Comparison of ENCODE assay signal across 1 cellular context in the genomic region with DNA sequence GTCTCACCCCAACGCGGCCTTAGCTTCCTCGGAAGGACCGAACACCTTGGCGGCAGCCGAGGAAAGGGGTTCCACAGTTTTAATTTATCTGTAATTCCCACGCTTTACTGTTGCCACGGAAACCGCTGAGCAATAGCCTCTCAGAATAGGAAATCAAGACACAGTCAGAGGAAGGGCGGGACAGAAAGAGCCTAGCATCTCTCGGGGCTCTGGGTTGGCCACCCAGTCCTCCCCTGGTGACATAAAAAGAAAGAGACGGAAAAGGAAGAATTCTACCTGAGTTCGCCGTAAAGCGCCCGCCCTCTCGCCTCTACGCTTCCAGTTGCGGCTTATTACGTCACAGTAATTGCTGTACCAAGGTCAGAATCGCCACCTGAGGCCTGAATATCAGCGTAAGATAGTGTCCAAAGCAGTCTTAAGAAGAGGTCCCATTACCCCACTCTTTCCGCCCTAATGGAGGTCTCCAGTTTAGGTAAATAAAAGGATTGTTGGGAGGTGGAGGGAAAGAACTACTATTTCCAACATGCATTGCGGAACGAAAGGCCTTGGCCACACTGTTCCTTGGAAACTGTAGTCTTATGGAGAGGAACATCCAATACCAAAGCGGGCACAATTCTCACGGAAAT.
TF ChIP-seq lines count a peak whose summit lies in the region.

No MANE protein-coding gene starts in this region.

TF ChIP-seq in HepG2, 621 proteins besides CTCF, POLR2A, EP300 and RAD21 (continued from another document and continues in another):
- TF ChIP-seq ZNF337 (CRISPR knock-in tag; IDR thresholded peaks at IDR 0.05; ENCODE audit: borderline replicate concordance, low read depth): 0 out of 2 replicates have a peak, but pooled peaks have one; percentile 37
- no peak; the same call in 1 of the 2 replicates for TF ChIP-seq ZNF556 (CRISPR knock-in tag; IDR thresholded peaks at IDR 0.05; ENCODE audit: borderline replicate concordance)
- TF ChIP-seq, protein P1, sequence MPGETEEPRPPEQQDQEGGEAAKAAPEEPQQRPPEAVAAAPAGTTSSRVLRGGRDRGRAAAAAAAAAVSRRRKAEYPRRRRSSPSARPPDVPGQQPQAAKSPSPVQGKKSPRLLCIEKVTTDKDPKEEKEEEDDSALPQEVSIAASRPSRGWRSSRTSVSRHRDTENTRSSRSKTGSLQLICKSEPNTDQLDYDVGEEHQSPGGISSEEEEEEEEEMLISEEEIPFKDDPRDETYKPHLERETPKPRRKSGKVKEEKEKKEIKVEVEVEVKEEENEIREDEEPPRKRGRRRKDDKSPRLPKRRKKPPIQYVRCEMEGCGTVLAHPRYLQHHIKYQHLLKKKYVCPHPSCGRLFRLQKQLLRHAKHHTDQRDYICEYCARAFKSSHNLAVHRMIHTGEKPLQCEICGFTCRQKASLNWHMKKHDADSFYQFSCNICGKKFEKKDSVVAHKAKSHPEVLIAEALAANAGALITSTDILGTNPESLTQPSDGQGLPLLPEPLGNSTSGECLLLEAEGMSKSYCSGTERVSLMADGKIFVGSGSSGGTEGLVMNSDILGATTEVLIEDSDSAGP (CRISPR knock-in tag; IDR thresholded peaks at IDR 0.05; ENCODE audit: borderline replicate concordance): no peak
- TF ChIP-seq RARG (CRISPR knock-in tag; IDR thresholded peaks at IDR 0.05; ENCODE audit: low read depth): no peak
- TF ChIP-seq, protein P2, sequence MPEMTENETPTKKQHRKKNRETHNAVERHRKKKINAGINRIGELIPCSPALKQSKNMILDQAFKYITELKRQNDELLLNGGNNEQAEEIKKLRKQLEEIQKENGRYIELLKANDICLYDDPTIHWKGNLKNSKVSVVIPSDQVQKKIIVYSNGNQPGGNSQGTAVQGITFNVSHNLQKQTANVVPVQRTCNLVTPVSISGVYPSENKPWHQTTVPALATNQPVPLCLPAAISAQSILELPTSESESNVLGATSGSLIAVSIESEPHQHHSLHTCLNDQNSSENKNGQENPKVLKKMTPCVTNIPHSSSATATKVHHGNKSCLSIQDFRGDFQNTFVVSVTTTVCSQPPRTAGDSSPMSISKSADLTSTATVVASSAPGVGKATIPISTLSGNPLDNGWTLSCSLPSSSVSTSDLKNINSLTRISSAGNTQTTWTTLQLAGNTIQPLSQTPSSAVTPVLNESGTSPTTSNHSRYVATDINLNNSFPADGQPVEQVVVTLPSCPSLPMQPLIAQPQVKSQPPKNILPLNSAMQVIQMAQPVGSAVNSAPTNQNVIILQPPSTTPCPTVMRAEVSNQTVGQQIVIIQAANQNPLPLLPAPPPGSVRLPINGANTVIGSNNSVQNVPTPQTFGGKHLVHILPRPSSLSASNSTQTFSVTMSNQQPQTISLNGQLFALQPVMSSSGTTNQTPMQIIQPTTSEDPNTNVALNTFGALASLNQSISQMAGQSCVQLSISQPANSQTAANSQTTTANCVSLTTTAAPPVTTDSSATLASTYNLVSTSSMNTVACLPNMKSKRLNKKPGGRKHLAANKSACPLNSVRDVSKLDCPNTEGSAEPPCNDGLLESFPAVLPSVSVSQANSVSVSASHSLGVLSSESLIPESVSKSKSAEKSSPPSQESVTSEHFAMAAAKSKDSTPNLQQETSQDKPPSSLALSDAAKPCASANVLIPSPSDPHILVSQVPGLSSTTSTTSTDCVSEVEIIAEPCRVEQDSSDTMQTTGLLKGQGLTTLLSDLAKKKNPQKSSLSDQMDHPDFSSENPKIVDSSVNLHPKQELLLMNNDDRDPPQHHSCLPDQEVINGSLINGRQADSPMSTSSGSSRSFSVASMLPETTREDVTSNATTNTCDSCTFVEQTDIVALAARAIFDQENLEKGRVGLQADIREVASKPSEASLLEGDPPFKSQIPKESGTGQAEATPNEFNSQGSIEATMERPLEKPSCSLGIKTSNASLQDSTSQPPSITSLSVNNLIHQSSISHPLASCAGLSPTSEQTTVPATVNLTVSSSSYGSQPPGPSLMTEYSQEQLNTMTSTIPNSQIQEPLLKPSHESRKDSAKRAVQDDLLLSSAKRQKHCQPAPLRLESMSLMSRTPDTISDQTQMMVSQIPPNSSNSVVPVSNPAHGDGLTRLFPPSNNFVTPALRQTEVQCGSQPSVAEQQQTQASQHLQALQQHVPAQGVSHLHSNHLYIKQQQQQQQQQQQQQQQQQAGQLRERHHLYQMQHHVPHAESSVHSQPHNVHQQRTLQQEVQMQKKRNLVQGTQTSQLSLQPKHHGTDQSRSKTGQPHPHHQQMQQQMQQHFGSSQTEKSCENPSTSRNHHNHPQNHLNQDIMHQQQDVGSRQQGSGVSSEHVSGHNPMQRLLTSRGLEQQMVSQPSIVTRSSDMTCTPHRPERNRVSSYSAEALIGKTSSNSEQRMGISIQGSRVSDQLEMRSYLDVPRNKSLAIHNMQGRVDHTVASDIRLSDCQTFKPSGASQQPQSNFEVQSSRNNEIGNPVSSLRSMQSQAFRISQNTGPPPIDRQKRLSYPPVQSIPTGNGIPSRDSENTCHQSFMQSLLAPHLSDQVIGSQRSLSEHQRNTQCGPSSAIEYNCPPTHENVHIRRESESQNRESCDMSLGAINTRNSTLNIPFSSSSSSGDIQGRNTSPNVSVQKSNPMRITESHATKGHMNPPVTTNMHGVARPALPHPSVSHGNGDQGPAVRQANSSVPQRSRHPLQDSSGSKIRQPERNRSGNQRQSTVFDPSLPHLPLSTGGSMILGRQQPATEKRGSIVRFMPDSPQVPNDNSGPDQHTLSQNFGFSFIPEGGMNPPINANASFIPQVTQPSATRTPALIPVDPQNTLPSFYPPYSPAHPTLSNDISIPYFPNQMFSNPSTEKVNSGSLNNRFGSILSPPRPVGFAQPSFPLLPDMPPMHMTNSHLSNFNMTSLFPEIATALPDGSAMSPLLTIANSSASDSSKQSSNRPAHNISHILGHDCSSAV (CRISPR knock-in tag; IDR thresholded peaks at IDR 0.05; ENCODE audit: borderline replicate concordance): no peak
- TF ChIP-seq, protein P3, sequence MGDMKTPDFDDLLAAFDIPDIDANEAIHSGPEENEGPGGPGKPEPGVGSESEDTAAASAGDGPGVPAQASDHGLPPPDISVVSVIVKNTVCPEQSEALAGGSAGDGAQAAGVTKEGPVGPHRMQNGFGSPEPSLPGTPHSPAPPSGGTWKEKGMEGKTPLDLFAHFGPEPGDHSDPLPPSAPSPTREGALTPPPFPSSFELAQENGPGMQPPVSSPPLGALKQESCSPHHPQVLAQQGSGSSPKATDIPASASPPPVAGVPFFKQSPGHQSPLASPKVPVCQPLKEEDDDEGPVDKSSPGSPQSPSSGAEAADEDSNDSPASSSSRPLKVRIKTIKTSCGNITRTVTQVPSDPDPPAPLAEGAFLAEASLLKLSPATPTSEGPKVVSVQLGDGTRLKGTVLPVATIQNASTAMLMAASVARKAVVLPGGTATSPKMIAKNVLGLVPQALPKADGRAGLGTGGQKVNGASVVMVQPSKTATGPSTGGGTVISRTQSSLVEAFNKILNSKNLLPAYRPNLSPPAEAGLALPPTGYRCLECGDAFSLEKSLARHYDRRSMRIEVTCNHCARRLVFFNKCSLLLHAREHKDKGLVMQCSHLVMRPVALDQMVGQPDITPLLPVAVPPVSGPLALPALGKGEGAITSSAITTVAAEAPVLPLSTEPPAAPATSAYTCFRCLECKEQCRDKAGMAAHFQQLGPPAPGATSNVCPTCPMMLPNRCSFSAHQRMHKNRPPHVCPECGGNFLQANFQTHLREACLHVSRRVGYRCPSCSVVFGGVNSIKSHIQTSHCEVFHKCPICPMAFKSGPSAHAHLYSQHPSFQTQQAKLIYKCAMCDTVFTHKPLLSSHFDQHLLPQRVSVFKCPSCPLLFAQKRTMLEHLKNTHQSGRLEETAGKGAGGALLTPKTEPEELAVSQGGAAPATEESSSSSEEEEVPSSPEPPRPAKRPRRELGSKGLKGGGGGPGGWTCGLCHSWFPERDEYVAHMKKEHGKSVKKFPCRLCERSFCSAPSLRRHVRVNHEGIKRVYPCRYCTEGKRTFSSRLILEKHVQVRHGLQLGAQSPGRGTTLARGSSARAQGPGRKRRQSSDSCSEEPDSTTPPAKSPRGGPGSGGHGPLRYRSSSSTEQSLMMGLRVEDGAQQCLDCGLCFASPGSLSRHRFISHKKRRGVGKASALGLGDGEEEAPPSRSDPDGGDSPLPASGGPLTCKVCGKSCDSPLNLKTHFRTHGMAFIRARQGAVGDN (CRISPR knock-in tag; IDR thresholded peaks at IDR 0.05): no peak
- 0 out of 2 replicates have a peak, but pooled peaks have one; percentile 44 for TF ChIP-seq ZNF329 (CRISPR knock-in tag; IDR thresholded peaks at IDR 0.05; ENCODE audit: low read depth)
- peak; percentile 46; the same call in 1 of the 2 replicates for TF ChIP-seq ZSCAN12 (CRISPR knock-in tag; IDR thresholded peaks at IDR 0.05)
- TF ChIP-seq, protein P4, sequence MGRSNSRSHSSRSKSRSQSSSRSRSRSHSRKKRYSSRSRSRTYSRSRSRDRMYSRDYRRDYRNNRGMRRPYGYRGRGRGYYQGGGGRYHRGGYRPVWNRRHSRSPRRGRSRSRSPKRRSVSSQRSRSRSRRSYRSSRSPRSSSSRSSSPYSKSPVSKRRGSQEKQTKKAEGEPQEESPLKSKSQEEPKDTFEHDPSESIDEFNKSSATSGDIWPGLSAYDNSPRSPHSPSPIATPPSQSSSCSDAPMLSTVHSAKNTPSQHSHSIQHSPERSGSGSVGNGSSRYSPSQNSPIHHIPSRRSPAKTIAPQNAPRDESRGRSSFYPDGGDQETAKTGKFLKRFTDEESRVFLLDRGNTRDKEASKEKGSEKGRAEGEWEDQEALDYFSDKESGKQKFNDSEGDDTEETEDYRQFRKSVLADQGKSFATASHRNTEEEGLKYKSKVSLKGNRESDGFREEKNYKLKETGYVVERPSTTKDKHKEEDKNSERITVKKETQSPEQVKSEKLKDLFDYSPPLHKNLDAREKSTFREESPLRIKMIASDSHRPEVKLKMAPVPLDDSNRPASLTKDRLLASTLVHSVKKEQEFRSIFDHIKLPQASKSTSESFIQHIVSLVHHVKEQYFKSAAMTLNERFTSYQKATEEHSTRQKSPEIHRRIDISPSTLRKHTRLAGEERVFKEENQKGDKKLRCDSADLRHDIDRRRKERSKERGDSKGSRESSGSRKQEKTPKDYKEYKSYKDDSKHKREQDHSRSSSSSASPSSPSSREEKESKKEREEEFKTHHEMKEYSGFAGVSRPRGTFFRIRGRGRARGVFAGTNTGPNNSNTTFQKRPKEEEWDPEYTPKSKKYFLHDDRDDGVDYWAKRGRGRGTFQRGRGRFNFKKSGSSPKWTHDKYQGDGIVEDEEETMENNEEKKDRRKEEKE (IDR thresholded peaks at IDR 0.05): no peak
- TF ChIP-seq SETDB1 (CRISPR knock-in tag; IDR thresholded peaks at IDR 0.05; ENCODE audit: borderline replicate concordance): 0 out of 2 replicates have a peak, but pooled peaks have one; percentile 48
- TF ChIP-seq, protein P5, sequence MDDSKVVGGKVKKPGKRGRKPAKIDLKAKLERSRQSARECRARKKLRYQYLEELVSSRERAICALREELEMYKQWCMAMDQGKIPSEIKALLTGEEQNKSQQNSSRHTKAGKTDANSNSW (CRISPR knock-in tag; IDR thresholded peaks at IDR 0.05; ENCODE audit: borderline replicate concordance): no peak
- TF ChIP-seq, protein P6, sequence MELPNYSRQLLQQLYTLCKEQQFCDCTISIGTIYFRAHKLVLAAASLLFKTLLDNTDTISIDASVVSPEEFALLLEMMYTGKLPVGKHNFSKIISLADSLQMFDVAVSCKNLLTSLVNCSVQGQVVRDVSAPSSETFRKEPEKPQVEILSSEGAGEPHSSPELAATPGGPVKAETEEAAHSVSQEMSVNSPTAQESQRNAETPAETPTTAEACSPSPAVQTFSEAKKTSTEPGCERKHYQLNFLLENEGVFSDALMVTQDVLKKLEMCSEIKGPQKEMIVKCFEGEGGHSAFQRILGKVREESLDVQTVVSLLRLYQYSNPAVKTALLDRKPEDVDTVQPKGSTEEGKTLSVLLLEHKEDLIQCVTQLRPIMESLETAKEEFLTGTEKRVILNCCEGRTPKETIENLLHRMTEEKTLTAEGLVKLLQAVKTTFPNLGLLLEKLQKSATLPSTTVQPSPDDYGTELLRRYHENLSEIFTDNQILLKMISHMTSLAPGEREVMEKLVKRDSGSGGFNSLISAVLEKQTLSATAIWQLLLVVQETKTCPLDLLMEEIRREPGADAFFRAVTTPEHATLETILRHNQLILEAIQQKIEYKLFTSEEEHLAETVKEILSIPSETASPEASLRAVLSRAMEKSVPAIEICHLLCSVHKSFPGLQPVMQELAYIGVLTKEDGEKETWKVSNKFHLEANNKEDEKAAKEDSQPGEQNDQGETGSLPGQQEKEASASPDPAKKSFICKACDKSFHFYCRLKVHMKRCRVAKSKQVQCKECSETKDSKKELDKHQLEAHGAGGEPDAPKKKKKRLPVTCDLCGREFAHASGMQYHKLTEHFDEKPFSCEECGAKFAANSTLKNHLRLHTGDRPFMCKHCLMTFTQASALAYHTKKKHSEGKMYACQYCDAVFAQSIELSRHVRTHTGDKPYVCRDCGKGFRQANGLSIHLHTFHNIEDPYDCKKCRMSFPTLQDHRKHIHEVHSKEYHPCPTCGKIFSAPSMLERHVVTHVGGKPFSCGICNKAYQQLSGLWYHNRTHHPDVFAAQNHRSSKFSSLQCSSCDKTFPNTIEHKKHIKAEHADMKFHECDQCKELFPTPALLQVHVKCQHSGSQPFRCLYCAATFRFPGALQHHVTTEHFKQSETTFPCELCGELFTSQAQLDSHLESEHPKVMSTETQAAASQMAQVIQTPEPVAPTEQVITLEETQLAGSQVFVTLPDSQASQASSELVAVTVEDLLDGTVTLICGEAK (IDR thresholded peaks at IDR 0.05): no peak
- TF ChIP-seq, protein P6 (CRISPR knock-in tag; IDR thresholded peaks at IDR 0.05): no peak; the same call in 1 of the 2 replicates
- peak; percentile 82 for TF ChIP-seq ATF7 (IDR thresholded peaks at IDR 0.05)
- TF ChIP-seq ATF7 (CRISPR knock-in tag; IDR thresholded peaks at IDR 0.05): peak; percentile 34; the same call in 1 of the 2 replicates
- TF ChIP-seq U2AF2 (IDR thresholded peaks at IDR 0.05; ENCODE audit: low read depth, low read length): no peak
- peak; percentile 4 for TF ChIP-seq SKI (IDR thresholded peaks at IDR 0.05; ENCODE audit: partially characterized antibody)
- TF ChIP-seq RFX1 (IDR thresholded peaks at IDR 0.05): peak; percentile 88
